ENCODE assay signal across 8 cellular contexts in the genomic region with DNA sequence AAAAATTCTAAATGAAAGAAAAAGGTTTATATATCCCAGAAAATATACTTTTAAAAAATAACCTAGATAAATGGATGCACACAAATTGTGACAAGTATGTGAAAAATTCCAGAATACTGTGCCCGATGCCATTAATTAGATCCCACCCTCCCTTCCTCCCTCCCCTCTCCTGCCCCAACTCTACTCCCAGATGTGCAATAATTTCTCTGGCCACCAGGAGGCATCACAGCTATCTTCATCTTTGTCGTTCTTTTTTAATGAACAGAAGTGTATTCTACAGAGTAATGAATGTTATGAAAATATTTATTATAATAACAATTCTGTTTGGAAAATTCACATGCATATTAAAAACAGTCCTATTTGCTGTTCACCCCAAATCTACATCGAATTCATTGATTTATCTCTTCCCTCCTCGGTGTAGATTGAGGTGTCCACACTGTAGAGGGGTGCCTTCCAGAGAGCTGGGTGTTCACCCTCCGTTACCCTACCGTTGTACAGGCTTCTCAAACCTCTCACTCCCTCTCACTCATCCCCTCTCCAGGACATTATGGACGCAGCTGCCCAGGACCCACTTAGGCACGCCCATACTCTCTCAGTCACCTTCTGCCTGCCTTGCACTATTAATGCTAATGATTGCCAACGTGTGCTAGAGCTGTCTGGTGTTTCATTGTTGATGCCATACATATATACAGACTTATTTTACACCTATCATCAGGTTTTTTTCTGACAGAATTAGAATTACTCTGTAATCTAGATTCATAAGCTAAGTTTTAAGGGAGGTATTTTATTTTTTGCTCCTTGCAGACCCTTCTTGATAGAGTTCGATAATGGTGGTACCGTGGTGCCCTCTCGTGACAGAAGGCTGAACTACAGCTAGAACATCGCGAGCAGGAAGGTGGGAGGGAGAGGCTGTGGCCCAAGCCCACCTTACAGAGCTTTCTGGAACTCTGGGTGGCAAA.
DNase-seq lines count a peak whose midpoint lies in the region; ATAC-seq and TF ChIP-seq lines count a peak whose summit lies in the region.

No MANE protein-coding gene starts in this region.

- no peak overlapping the region; the same call in 1 of the 2 replicates for H3K4me3 ChIP-seq in GM12865 (ENCODE audit: low read depth, low read length)
- H3K4me3 ChIP-seq in brain microvascular endothelial cell (ENCODE audit: low read depth, low read length) = peak overlapping the region; percentile 47

- no peaks in the 10 kb centered on the region for H3K27me3 ChIP-seq in brain microvascular endothelial cell (replicated peaks)

- no peak overlapping the region for H3K27ac ChIP-seq in brain microvascular endothelial cell

- TF ChIP-seq CTCF in GM12865 (IDR thresholded peaks at IDR 0.05; ENCODE audit: insufficient read depth, low read depth, low read length, missing control alignments) (peak; percentile 46), brain microvascular endothelial cell (IDR thresholded peaks at IDR 0.05; ENCODE audit: low read depth, low read length, missing control alignments) (peak; percentile 76)

- no peaks in the 10 kb centered on the region for H3K36me3 ChIP-seq in brain microvascular endothelial cell (replicated peaks)

- ATAC-seq in HG02763 (IDR thresholded peaks at IDR 0.05; ENCODE audit: unreplicated experiment) (peak; percentile 74), GM19324 (IDR thresholded peaks at IDR 0.05; ENCODE audit: low FRiP score, unreplicated experiment) (no peak)

- in situ Hi-C loops in brain microvascular endothelial cell (cut with HindIII; ENCODE audit: low pct_ligation_motif_present, low sequenced_read_pairs) = no loop called here

- DNase-seq in GM12865 (ENCODE audit: low read depth) (peak; percentile 43), NCI-H2081 treated with DMSO at 0.1 percent for 48 hours (lab: John Stamatoyannopoulos, UW) (peak; percentile 48), UCSD-AML1 (lab: John Stamatoyannopoulos, UW; ENCODE audit: unreplicated experiment) (peak; percentile 38), brain microvascular endothelial cell (peak; percentile 35), inferior parietal cortex (ENCODE audit: extremely low spot score) (peak; percentile 72)
- DNase-seq in stimulated activated CD4-positive, alpha-beta T cell treated with anti-CD3 and anti-CD28 coated beads, Interleukin-1b, Interleukin-23, amount 100 ng/mL, for 48 hours = peak; percentile 39
